In genomic region chr4:169005453-169006099, GRCh38 we compare ENCODE assay signal across 14 cellular contexts. TPM values are rescaled to one million over a fixed set of nuclear protein-coding genes. Genes with fewer than 3 reads are reported as not detected.
DNase-seq lines count a peak whose midpoint lies in the region; ATAC-seq, FAIRE-seq and TF ChIP-seq lines count a peak whose summit lies in the region.
"Had no signal": no experiment of that assay in that cellular context is flagged by ENCODE, and none has a peak within 500 bp of the region (broad histone marks: within the 10 kb centered on the region; RNA-seq: fewer than 3 reads in every experiment).

No MANE protein-coding gene starts in this region.

- H3K27ac Mint-ChIP-seq in osteocyte (ENCODE audit: unreplicated experiment): peak overlapping the region; percentile 6
- H3K27ac Mint-ChIP-seq: activated naive CD4-positive, alpha-beta T cell treated with anti-CD3 and anti-CD28 coated beads, Interleukin-2, amount 50 U/mL, for 24 hours; T-helper 17 cell had no signal

- H4K20me1 ChIP-seq in MM.1S (ENCODE audit: insufficient read depth, low read length): no peaks in the 10 kb centered on the region

- H3F3A ChIP-seq in MM.1S (ENCODE audit: insufficient read depth, low read length): no peaks in the 10 kb centered on the region

- H3K27me3 Mint-ChIP-seq in osteocyte (ENCODE audit: unreplicated experiment): no peaks in the 10 kb centered on the region
- H3K27me3 Mint-ChIP-seq: activated naive CD4-positive, alpha-beta T cell treated with anti-CD3 and anti-CD28 coated beads, Interleukin-2, amount 50 U/mL, for 24 hours; T-helper 17 cell had no signal

- no peak overlapping the region for H3K9ac ChIP-seq in MM.1S (ENCODE audit: low read length)

- peak; percentile 39 for DNase-seq in EH (ENCODE audit: low read depth)
- no peak for DNase-seq in MM.1S
- DNase-seq in osteocyte (ENCODE audit: extremely low spot score, unreplicated experiment): no peak
- no peak for DNase-seq in putamen (ENCODE audit: low spot score)
- DNase-seq in GDM1 (lab: John Stamatoyannopoulos, UW): no peak
- DNase-seq: hippocampal formation; NCI-H1105; stimulated activated naive CD4-positive, alpha-beta T cell treated with Interleukin-2 at 50 U/mL for 16 hours; T-helper 17 cell had no signal

- H3K36me3 Mint-ChIP-seq in osteocyte (ENCODE audit: unreplicated experiment): peaks cover 32% of the 10 kb centered on the region

- H3K4me1 Mint-ChIP-seq in osteocyte (ENCODE audit: unreplicated experiment): peaks cover 31% of the 10 kb centered on the region

- ATAC-seq in HG03280 (IDR thresholded peaks at IDR 0.05; ENCODE audit: unreplicated experiment): no peak
- ATAC-seq in HG03342 (IDR thresholded peaks at IDR 0.05; ENCODE audit: unreplicated experiment): no peak
- ATAC-seq: sciatic nerve, T-helper 17 cell had no signal

- no peak overlapping the region for H3K4me3 ChIP-seq in MM.1S (ENCODE audit: low read length)

- no peaks in the 10 kb centered on the region; the same call in 1 of the 2 replicates for H3K36me3 ChIP-seq in MM.1S (replicated peaks; ENCODE audit: insufficient read depth, low read length)

- no peak overlapping the region for H3K4me2 ChIP-seq in MM.1S (ENCODE audit: low read depth, low read length)

- H3K27me3 ChIP-seq in MM.1S (replicated peaks; ENCODE audit: insufficient read depth, low read length): no peaks in the 10 kb centered on the region

- peak; percentile 21 for FAIRE-seq in colon (lab: Jason Lieb, UNC)

- H3K79me2 ChIP-seq in MM.1S (ENCODE audit: low read length): 0 out of 2 replicates have a peak, but pooled peaks cover 2% of the 10 kb centered on the region

- H3K27ac ChIP-seq in MM.1S (ENCODE audit: low read length): no peak overlapping the region

- no peak overlapping the region for H3K4me3 Mint-ChIP-seq in osteocyte (ENCODE audit: unreplicated experiment)
- H3K4me3 Mint-ChIP-seq: activated naive CD4-positive, alpha-beta T cell treated with anti-CD3 and anti-CD28 coated beads, Interleukin-2, amount 50 U/mL, for 24 hours; T-helper 17 cell had no signal

- H2AFZ ChIP-seq in MM.1S (ENCODE audit: low read length): no peak overlapping the region

- TF ChIP-seq CTCF in MM.1S (IDR thresholded peaks at IDR 0.05; ENCODE audit: low read length): peak; percentile 33
- peak; percentile 54 for TF ChIP-seq CTCF in osteocyte (IDR thresholded peaks at IDR 0.05)

- no peaks in the 10 kb centered on the region for H3K4me1 ChIP-seq in MM.1S (ENCODE audit: low read length)

- no peaks in the 10 kb centered on the region for H3K9me3 ChIP-seq in MM.1S (replicated peaks; ENCODE audit: insufficient read depth, low read length)

- H3K9me3 Mint-ChIP-seq in osteocyte (ENCODE audit: unreplicated experiment): no peaks in the 10 kb centered on the region
- H3K9me3 Mint-ChIP-seq: activated naive CD4-positive, alpha-beta T cell treated with anti-CD3 and anti-CD28 coated beads, Interleukin-2, amount 50 U/mL, for 24 hours had no signal

- no peaks in the 10 kb centered on the region for H3K9me2 ChIP-seq in MM.1S (replicated peaks; ENCODE audit: insufficient read depth, low read length)

RNA-seq across cellular contexts. Expression of gene CBR4, which starts 4.5 kb away (rescaled TPM):
- 20.8 and 22.6 TPM in 2 replicates for total RNA-seq in osteocyte
